ENCODE assay signal across 23 cellular contexts in genomic region chr20:57193094-57193493, GRCh38.
"Had no signal": no experiment of that assay in that cellular context is flagged by ENCODE, and none has a peak within 500 bp of the region (broad histone marks: within the 10 kb centered on the region; RNA-seq: fewer than 3 reads in every experiment).

No MANE protein-coding gene starts in this region.

- H3K27ac ChIP-seq: epithelial cell of prostate, gastrocnemius medialis, heart left ventricle, hepatocyte, left ventricle myocardium inferior, lower lobe of right lung, neutrophil, pancreas, stomach, thyroid gland had no signal

- H3K79me2 ChIP-seq: hepatocyte had no signal

- H3K9me3 ChIP-seq: gastrocnemius medialis, heart left ventricle, left ventricle myocardium inferior, lower lobe of right lung, neutrophil, pancreas, stomach, thyroid gland had no signal

- H3K27me3 ChIP-seq: hepatocyte, neutrophil, pancreas, thyroid gland had no signal

- FAIRE-seq: colon, pancreas had no signal

- H3K36me3 ChIP-seq: gastrocnemius medialis, heart left ventricle, left ventricle myocardium inferior, lower lobe of right lung, neutrophil, pancreas, stomach, thyroid gland had no signal

- ATAC-seq: esophagus mucosa; gastrocnemius medialis; heart left ventricle; left colon; lower lobe of right lung; naive thymus-derived CD8-positive, alpha-beta T cell; pancreas; sciatic nerve; stimulated activated effector memory CD8-positive, alpha-beta T cell treated with anti-CD3 and anti-CD28 coated beads, Interleukin-12 subunit alpha, Interleukin-12 subunit beta, amount 100 ng/mL, for 72 hours had no signal

- H2AFZ ChIP-seq: hepatocyte had no signal

- H3K4me3 ChIP-seq: gastrocnemius medialis, heart left ventricle, hepatocyte, left ventricle myocardium inferior, lower lobe of right lung, pancreas, smooth muscle cell, stomach, thyroid gland had no signal

- H3K4me2 ChIP-seq: hepatocyte, smooth muscle cell had no signal

- DNase-seq: effector CD8-positive, alpha-beta T cell; endodermal cell; foreskin fibroblast; gastrocnemius medialis; heart left ventricle; left colon; left ventricle myocardium inferior; lower lobe of right lung; pancreas; stimulated activated CD4-positive, alpha-beta T cell treated with anti-CD3 and anti-CD28 coated beads, Interleukin-2, amount 100 ng/mL, for 24 hours; stimulated activated CD4-positive, alpha-beta T cell treated with anti-CD3 and anti-CD28 coated beads, Interleukin-4, amount 100 ng/mL, for 24 hours; stimulated activated naive CD4-positive, alpha-beta T cell treated with Interleukin-2 at 50 U/mL for 16 hours; stomach; thyroid gland had no signal

- H3K4me1 ChIP-seq: gastrocnemius medialis, heart left ventricle, left ventricle myocardium inferior, lower lobe of right lung, stomach, thyroid gland had no signal
